ENCODE assay signal across 10 cellular contexts in the genomic region with DNA sequence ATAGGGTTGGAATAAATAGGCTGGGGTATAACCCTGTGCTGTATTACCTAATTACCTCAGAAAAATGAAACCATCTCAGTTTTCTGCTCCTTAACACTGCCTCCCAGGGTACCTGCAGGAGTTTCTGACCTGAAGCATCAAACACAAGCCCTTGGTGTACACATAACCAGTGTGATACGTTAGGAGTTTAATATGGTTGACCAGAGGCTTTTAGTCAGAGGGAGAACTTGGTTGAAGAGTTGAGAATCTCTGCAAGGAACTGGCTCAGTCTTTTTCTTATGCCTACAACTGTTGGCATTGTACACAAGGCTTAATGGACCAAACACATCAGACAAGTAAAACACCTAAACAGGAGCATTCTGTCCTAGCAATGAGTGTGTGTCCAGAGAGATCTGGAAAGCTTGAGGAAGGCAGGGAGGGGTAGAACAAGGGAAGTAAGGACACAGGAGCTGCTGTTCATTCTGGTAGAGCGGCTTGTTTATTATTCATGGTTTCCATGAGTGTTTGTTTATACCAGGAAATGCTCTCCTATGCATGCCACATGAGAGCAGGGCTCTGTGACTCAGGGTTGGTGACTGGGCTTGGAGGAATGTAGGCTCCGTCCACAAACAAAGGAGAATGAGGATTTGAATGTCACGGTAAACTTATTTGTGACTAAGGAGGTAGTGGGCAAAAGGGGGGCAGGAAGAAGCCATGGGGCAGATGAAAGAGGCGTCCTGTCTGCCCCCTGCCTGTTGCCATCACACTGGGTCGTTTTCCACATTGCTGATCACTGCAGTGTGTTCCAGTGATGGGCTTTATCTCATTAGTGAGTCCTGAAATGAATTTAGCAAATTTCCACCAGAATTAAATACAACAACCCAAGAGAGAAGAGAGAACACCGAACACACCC. TPM values are rescaled to one million over a fixed set of nuclear protein-coding genes. Genes with fewer than 3 reads are reported as not detected.
DNase-seq lines count a peak whose midpoint lies in the region; ATAC-seq and TF ChIP-seq lines count a peak whose summit lies in the region.
"Had no signal": no experiment of that assay in that cellular context is flagged by ENCODE, and none has a peak within 500 bp of the region (broad histone marks: within the 10 kb centered on the region; RNA-seq: fewer than 3 reads in every experiment).

No MANE protein-coding gene starts in this region.

- peaks cover 37% of the 10 kb centered on the region for H3K4me1 Mint-ChIP-seq in endothelial cell (ENCODE audit: unreplicated experiment)
- H3K4me1 Mint-ChIP-seq in nephron, result peaks cover 12% of the 10 kb centered on the region

- no peaks in the 10 kb centered on the region for H3K4me1 ChIP-seq in ascending aorta

- peak overlapping the region; percentile 91 for H3K27ac Mint-ChIP-seq in endothelial cell (ENCODE audit: unreplicated experiment)
- H3K27ac Mint-ChIP-seq in nephron, result peak overlapping the region; percentile 12 to 89 (median 77)

- DNase-seq in COLO668 (lab: John Stamatoyannopoulos, UW; ENCODE audit: unreplicated experiment) (peak; percentile 79), NCI-H2196 (lab: John Stamatoyannopoulos, UW; ENCODE audit: unreplicated experiment) (peak; percentile 23), endothelial cell (ENCODE audit: low spot score) (peak; percentile 37), ascending aorta (ENCODE audit: low spot score in 2 of 2) (no peak), RPMI8226 (no peak)
- DNase-seq: aorta, NCI-H1930 had no signal

- H3K36me3 ChIP-seq in ascending aorta, result no peaks in the 10 kb centered on the region

- no peak for TF ChIP-seq CTCF in endothelial cell (IDR thresholded peaks at IDR 0.05; ENCODE audit: unreplicated experiment)
- no peak for TF ChIP-seq CTCF in nephron (IDR thresholded peaks at IDR 0.05; ENCODE audit: unreplicated experiment in 3 of 3)
- TF ChIP-seq CTCF in ascending aorta (IDR thresholded peaks at IDR 0.05), result no peak

- intact Hi-C loops in ascending aorta (cut with DNase I), result no loop called here

- H3K27me3 Mint-ChIP-seq in endothelial cell (ENCODE audit: unreplicated experiment) (peaks cover 6% of the 10 kb centered on the region), nephron (ENCODE audit: low read depth) (no peaks in the 10 kb centered on the region)

- H3K27me3 ChIP-seq in ascending aorta, result no peaks in the 10 kb centered on the region

- H3K9me3 Mint-ChIP-seq in endothelial cell (ENCODE audit: unreplicated experiment), result no peaks in the 10 kb centered on the region
- H3K9me3 Mint-ChIP-seq in nephron, result no peaks in the 10 kb centered on the region

- H3K36me3 Mint-ChIP-seq in endothelial cell (ENCODE audit: low read depth, unreplicated experiment) (no peaks in the 10 kb centered on the region), nephron (ENCODE audit: low read depth) (no peaks in the 10 kb centered on the region)

- H3K9me3 ChIP-seq in ascending aorta, result no peaks in the 10 kb centered on the region

- ATAC-seq in HG03097 (IDR thresholded peaks at IDR 0.05; ENCODE audit: low FRiP score, unreplicated experiment), result no peak
- ATAC-seq in HG02642 (IDR thresholded peaks at IDR 0.05; ENCODE audit: poor library complexity, unreplicated experiment), result no peak

- H3K4me3 ChIP-seq in ascending aorta, result no peak overlapping the region

- no peak overlapping the region for H3K27ac ChIP-seq in ascending aorta

- H3K4me3 Mint-ChIP-seq in endothelial cell (ENCODE audit: unreplicated experiment) (no peak overlapping the region), nephron (no peak overlapping the region)

RNA-seq across cellular contexts. Expression of a gene that starts 11.9 kb away (rescaled TPM):
- 11.4 TPM for total RNA-seq in endothelial cell (ENCODE audit: unreplicated experiment)
- total RNA-seq in ascending aorta, result 38.2 TPM

Comparison
In these comparisons a context has a peak if more than half of its experiments do, and no peak if none do; other contexts are left out.
1. DNase-seq: peak in COLO668 (single experiment), NCI-H2196 (single experiment) and endothelial cell (single experiment); none in ascending aorta (0 of 2) and RPMI8226 (single experiment).